19 cellular contexts compared by ENCODE assay signal in the genomic region with DNA sequence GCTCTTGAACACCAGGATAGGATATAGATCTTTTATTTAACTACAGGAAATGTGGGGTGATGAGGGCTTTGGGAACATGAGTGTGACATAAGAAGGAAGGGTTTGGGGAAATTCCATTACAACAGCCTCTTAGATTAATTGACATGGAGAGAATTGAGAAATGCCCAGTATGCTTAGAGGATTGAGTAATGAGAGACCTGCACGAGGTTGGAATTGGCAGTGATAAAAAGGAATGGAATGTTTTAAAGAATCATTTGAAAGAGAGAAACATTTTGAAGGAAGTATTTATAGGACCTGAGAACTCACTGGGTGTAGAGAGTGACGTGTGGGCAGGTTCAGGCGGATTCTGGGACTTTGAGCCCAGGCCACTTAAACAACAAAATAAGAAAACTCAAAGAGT.
DNase-seq lines count a peak whose midpoint lies in the region; ATAC-seq and TF ChIP-seq lines count a peak whose summit lies in the region.
"Had no signal": no experiment of that assay in that cellular context is flagged by ENCODE, and none has a peak within 500 bp of the region (broad histone marks: within the 10 kb centered on the region; RNA-seq: fewer than 3 reads in every experiment).

No MANE protein-coding gene starts in this region.

- H2AK5ac ChIP-seq in neuronal stem cell (ENCODE audit: low read depth, low read length), result no peak overlapping the region

- no peaks in the 10 kb centered on the region for H4K20me1 ChIP-seq in smooth muscle cell (ENCODE audit: low read depth)
- H4K20me1 ChIP-seq: BLaER1 treated with 17β-estradiol and CSF1 and Interleukin-3, amounts not matched to agents 10 nM and 100 nM had no signal

- no peak overlapping the region for H2BK5ac ChIP-seq in neuronal stem cell (ENCODE audit: low read length)

- H3K4me2 ChIP-seq in smooth muscle cell, result no peak overlapping the region
- no peak overlapping the region for H3K4me2 ChIP-seq in neuronal stem cell (ENCODE audit: insufficient read depth, low read length, poor library complexity, severe bottlenecking)
- H3K4me2 ChIP-seq: BLaER1 treated with 17β-estradiol and CSF1 and Interleukin-3, amounts not matched to agents 10 nM and 100 nM had no signal

- H3K23ac ChIP-seq in neuronal stem cell (ENCODE audit: low read depth, low read length, poor library complexity), result no peak overlapping the region

- DNase-seq in HS-5 (ENCODE audit: low read depth) (peak; percentile 80), body of pancreas (no peak), glomerular visceral epithelial cell (ENCODE audit: extremely low spot score) (peak; percentile 20), smooth muscle cell (lab: John Stamatoyannopoulos, UW; ENCODE audit: unreplicated experiment) (no peak), neuronal stem cell (ENCODE audit: low spot score) (no peak), islet precursor cell (no peak), NCI-H524 (lab: John Stamatoyannopoulos, UW) (no peak)
- DNase-seq in activated CD4-positive, alpha-beta T cell treated with anti-CD3 and anti-CD28 coated beads, Interleukin-2, amount 50 U/mL, for 4 hours, result no peak
- DNase-seq: activated CD4-positive, alpha-beta T cell treated with anti-CD3 and anti-CD28 coated beads, Interleukin-2, amount 10 ng/mL, durations not matched to agents 24 days and 14 days; activated naive CD8-positive, alpha-beta T cell treated with anti-CD3 and anti-CD28 coated beads for 36 hours; activated T-cell treated with anti-CD3 and anti-CD28 coated beads, Interleukin-2, amount 50 U/mL, for 24 hours; EL; IMR-90; NCI-H1105; SIG-M5; small intestine; stimulated activated naive CD4-positive, alpha-beta T cell treated with Interleukin-2 at 50 U/mL for 16 hours had no signal

- no peaks in the 10 kb centered on the region for H3K79me2 ChIP-seq in smooth muscle cell (ENCODE audit: low read depth)

- H2AFZ ChIP-seq in smooth muscle cell (ENCODE audit: low read depth), result no peak overlapping the region
- H2AFZ ChIP-seq in neuronal stem cell (ENCODE audit: low read length), result no peak overlapping the region

- no peak overlapping the region for H4K8ac ChIP-seq in neuronal stem cell (ENCODE audit: low read depth, low read length)

- H3K27ac ChIP-seq in body of pancreas (no peak overlapping the region), smooth muscle cell (ENCODE audit: low read depth) (peak overlapping the region; percentile 80), neuronal stem cell (replicated peaks; ENCODE audit: low read length) (no peak overlapping the region)
- H3K27ac ChIP-seq: BLaER1 treated with 17β-estradiol and CSF1 and Interleukin-3, amounts not matched to agents 10 nM and 100 nM had no signal

- peak; percentile 21 for ATAC-seq in body of pancreas

- H3K4me3 ChIP-seq in body of pancreas (no peak overlapping the region), smooth muscle cell (no peak overlapping the region), neuronal stem cell (ENCODE audit: low read length in 2 of 2) (no peak overlapping the region)
- H3K4me3 ChIP-seq: BLaER1 treated with 17β-estradiol and CSF1 and Interleukin-3, amounts not matched to agents 10 nM and 100 nM; HAP-1 had no signal

- no peak overlapping the region for H4K91ac ChIP-seq in neuronal stem cell (ENCODE audit: low read depth, low read length, poor library complexity)

- H2BK120ac ChIP-seq in neuronal stem cell (ENCODE audit: low read depth, low read length), result no peak overlapping the region

- no peaks in the 10 kb centered on the region for H3F3A ChIP-seq in smooth muscle cell (ENCODE audit: low read depth)

- no peak overlapping the region for H2BK15ac ChIP-seq in neuronal stem cell (ENCODE audit: low read length)

- no peak overlapping the region for H2BK12ac ChIP-seq in neuronal stem cell (ENCODE audit: low read length)

- H3K14ac ChIP-seq in neuronal stem cell (ENCODE audit: low read length), result no peak overlapping the region

- no peak for TF ChIP-seq CTCF in body of pancreas (IDR thresholded peaks at IDR 0.05)
- no peak for TF ChIP-seq CTCF in smooth muscle cell (IDR thresholded peaks at IDR 0.05; ENCODE audit: borderline replicate concordance, insufficient read depth, poor library complexity, severe bottlenecking)

- no peaks in the 10 kb centered on the region for H3K79me1 ChIP-seq in neuronal stem cell (ENCODE audit: low read depth, low read length)

- H3K9ac ChIP-seq in smooth muscle cell (ENCODE audit: low read depth) (no peak overlapping the region), neuronal stem cell (ENCODE audit: low read depth, low read length, poor library complexity) (no peak overlapping the region)
- H3K9ac ChIP-seq: BLaER1 treated with 17β-estradiol and CSF1 and Interleukin-3, amounts not matched to agents 10 nM and 100 nM had no signal

- H3K27me3 ChIP-seq in body of pancreas (no peaks in the 10 kb centered on the region), smooth muscle cell (ENCODE audit: low read depth) (no peaks in the 10 kb centered on the region), neuronal stem cell (ENCODE audit: control insufficient read depth in 3 of 3, insufficient read depth in 3 of 3, low read depth in 1 of 3, low read length in 3 of 3) (no peaks in the 10 kb centered on the region)
- H3K27me3 ChIP-seq: BLaER1 treated with 17β-estradiol and CSF1 and Interleukin-3, amounts not matched to agents 10 nM and 100 nM had no signal

- H3K4me1 ChIP-seq in body of pancreas, result no peaks in the 10 kb centered on the region
- H3K4me1 ChIP-seq in smooth muscle cell (ENCODE audit: low read depth), result no peaks in the 10 kb centered on the region
- H3K4me1 ChIP-seq in neuronal stem cell (ENCODE audit: control insufficient read depth in 2 of 2, insufficient read depth in 1 of 2, low read depth in 1 of 2, low read length in 2 of 2), result no peaks in the 10 kb centered on the region
- H3K4me1 ChIP-seq: BLaER1 treated with 17β-estradiol and CSF1 and Interleukin-3, amounts not matched to agents 10 nM and 100 nM; HAP-1 had no signal

- 30 to 45% methylated on average over 3 of the region's 3 CpGs for whole genome bisulfite sequencing in body of pancreas, 2 donors
- WGBS in smooth muscle cell (ENCODE audit: low lambda C conversion rate), result 60% methylated on average over 3 of the region's 3 CpGs
- whole genome bisulfite sequencing in neuronal stem cell (ENCODE audit: extremely low coverage in 2 of 2, insufficient read length in 2 of 2, insufficient replicate concordance in 1 of 2), 2 donors, result no CpG with 5 or more reads among the region's 3 CpGs

- TF ChIP-seq POLR2A in body of pancreas (IDR thresholded peaks at IDR 0.05), result no peak

- no peak overlapping the region for H3K18ac ChIP-seq in neuronal stem cell (ENCODE audit: low read length)

- H3K4ac ChIP-seq in neuronal stem cell (ENCODE audit: low read length), result no peak overlapping the region

- H3K36me3 ChIP-seq in body of pancreas (replicated peaks in 1 of 2; ENCODE audit: insufficient read depth in 1 of 2, low read depth in 2 of 2) (no peaks in the 10 kb centered on the region), smooth muscle cell (ENCODE audit: low read depth) (no peaks in the 10 kb centered on the region), neuronal stem cell (replicated peaks in 1 of 2; ENCODE audit: control insufficient read depth in 2 of 2, insufficient read depth in 2 of 2, low read length in 2 of 2) (no peaks in the 10 kb centered on the region)
- H3K36me3 ChIP-seq: BLaER1 treated with 17β-estradiol and CSF1 and Interleukin-3, amounts not matched to agents 10 nM and 100 nM; HAP-1 had no signal

- intact Hi-C loops in body of pancreas (cut with DNase I), result no loop called here

- no peaks in the 10 kb centered on the region for H3K9me3 ChIP-seq in body of pancreas
- H3K9me3 ChIP-seq in smooth muscle cell (replicated peaks; ENCODE audit: low read depth), result no peaks in the 10 kb centered on the region
- H3K9me3 ChIP-seq in neuronal stem cell (replicated peaks in 1 of 2; ENCODE audit: control insufficient read depth in 2 of 2, insufficient read depth in 1 of 2, low read depth in 1 of 2, low read length in 2 of 2), result no peaks in the 10 kb centered on the region
- H3K9me3 ChIP-seq: BLaER1 treated with 17β-estradiol and CSF1 and Interleukin-3, amounts not matched to agents 10 nM and 100 nM; HAP-1 had no signal

Comparison
In these comparisons a context has a peak if more than half of its experiments do, and no peak if none do; other contexts are left out.
1. DNase-seq: peak in HS-5 (single experiment) and glomerular visceral epithelial cell (single experiment); none in body of pancreas (0 of 4), smooth muscle cell (single experiment), neuronal stem cell (single experiment), islet precursor cell (single experiment), activated CD4-positive, alpha-beta T cell treated with anti-CD3 and anti-CD28 coated beads, Interleukin-2, amount 50 U/mL, for 4 hours (0 of 2) and NCI-H524 (0 of 2).